In genomic region chr11:35771722-35772121, GRCh38 we compare ENCODE assay signal across 16 cellular contexts.
A peak's percentile ranks its signal among the peaks of the same experiment; 100 is the strongest.
DNase-seq lines count a peak whose midpoint lies in the region; ATAC-seq and TF ChIP-seq lines count a peak whose summit lies in the region.
"Had no signal": no experiment of that assay in that cellular context is flagged by ENCODE, and none has a peak within 500 bp of the region (broad histone marks: within the 10 kb centered on the region; RNA-seq: fewer than 3 reads in every experiment).

No MANE protein-coding gene starts in this region.

- no peak overlapping the region for H3K4me3 Mint-ChIP-seq in endodermal cell
- H3K4me3 Mint-ChIP-seq in T-cell = no peak overlapping the region

- H3K9me2 ChIP-seq in Karpas-422 (replicated peaks; ENCODE audit: insufficient read depth, low read length) = no peaks in the 10 kb centered on the region

- 0 out of 2 replicates have a peak, but pooled peaks cover 3% of the 10 kb centered on the region for H3K79me2 ChIP-seq in Karpas-422 (ENCODE audit: low read length)

- no peak overlapping the region for H4K8ac ChIP-seq in mesenchymal stem cell (ENCODE audit: low read length)

- H4K91ac ChIP-seq in mesenchymal stem cell (ENCODE audit: low read length) = no peak overlapping the region

- intact Hi-C loops in Right ventricle myocardium inferior (cut with DNase I) = no loop called here

- H3K9ac ChIP-seq in Karpas-422 (ENCODE audit: low read length) (no peak overlapping the region), endodermal cell (ENCODE audit: extremely low read depth, low read length, poor library complexity, severe bottlenecking) (no peak overlapping the region), mesenchymal stem cell (ENCODE audit: low read length) (no peak overlapping the region)

- H3K27me3 ChIP-seq in Karpas-422 (ENCODE audit: low read length) = no peaks in the 10 kb centered on the region
- peaks cover 4% of the 10 kb centered on the region for H3K27me3 ChIP-seq in endodermal cell (ENCODE audit: control insufficient read depth, insufficient read depth, low read length, poor library complexity, severe bottlenecking)
- no peaks in the 10 kb centered on the region for H3K27me3 ChIP-seq in mesenchymal stem cell (ENCODE audit: control insufficient read depth in 1 of 2, insufficient read depth in 1 of 2, low read length in 2 of 2)

- H3K9me3 Mint-ChIP-seq in endodermal cell = peaks cover 45% of the 10 kb centered on the region
- peaks cover 5 to 42% (median 6%) of the 10 kb centered on the region in 3 donors for H3K9me3 Mint-ChIP-seq in T-cell

- POLR2A ChIA-PET in T-cell (lab: Charles Lee) = no interaction called here

- H3K27ac Mint-ChIP-seq in endodermal cell (no peak overlapping the region), T-cell (no peak overlapping the region)
- H3K27ac Mint-ChIP-seq: CD4-positive, alpha-beta memory T cell had no signal

- no peak overlapping the region for H3K18ac ChIP-seq in mesenchymal stem cell (ENCODE audit: low read depth in 1 of 2, low read length in 2 of 2)

- no peak overlapping the region for H2BK15ac ChIP-seq in mesenchymal stem cell (ENCODE audit: low read depth, poor library complexity, severe bottlenecking)

- H3K27ac ChIP-seq in Karpas-422 (ENCODE audit: low read length) (no peak overlapping the region), endodermal cell (ENCODE audit: low read depth, low read length) (no peak overlapping the region), mesenchymal stem cell (ENCODE audit: low read length, poor library complexity, severe bottlenecking) (no peak overlapping the region)

- no peak overlapping the region for H2BK5ac ChIP-seq in mesenchymal stem cell (ENCODE audit: low read depth, low read length, poor library complexity, severe bottlenecking)

- H2BK120ac ChIP-seq in mesenchymal stem cell (ENCODE audit: low read depth, low read length) = no peak overlapping the region

- H3K4me2 ChIP-seq in Karpas-422 (ENCODE audit: low read depth, low read length, poor library complexity, severe bottlenecking) = no peak overlapping the region
- no peak overlapping the region for H3K4me2 ChIP-seq in mesenchymal stem cell (ENCODE audit: low read length, poor library complexity, severe bottlenecking)

- H3K4me1 Mint-ChIP-seq in endodermal cell (no peaks in the 10 kb centered on the region), T-cell (peaks cover 18 to 23% (median 23%) of the 10 kb centered on the region in 3 donors)

- ATAC-seq in GM21381 (IDR thresholded peaks at IDR 0.05; ENCODE audit: unreplicated experiment) = no peak
- ATAC-seq in T-cell (replicated peaks in 1 of 4) = no peak
- no peak for ATAC-seq in Right ventricle myocardium inferior

- H3K36me3 Mint-ChIP-seq in endodermal cell (ENCODE audit: low read depth) (peaks cover 31% of the 10 kb centered on the region), T-cell (peaks cover 81% of the 10 kb centered on the region)

- no peak for TF ChIP-seq CTCF in endodermal cell (conservative IDR thresholded peaks at IDR 0.05)

- no peaks in the 10 kb centered on the region for H4K20me1 ChIP-seq in Karpas-422 (ENCODE audit: insufficient read depth, low read depth, low read length)

- peaks cover 2% of the 10 kb centered on the region for H3K27me3 Mint-ChIP-seq in endodermal cell (ENCODE audit: insufficient read depth)
- H3K27me3 Mint-ChIP-seq in T-cell = no peaks in the 10 kb centered on the region
- H3K27me3 Mint-ChIP-seq: CD4-positive, alpha-beta memory T cell had no signal

- no peak overlapping the region for H2AFZ ChIP-seq in Karpas-422 (ENCODE audit: low read length)
- no peak overlapping the region for H2AFZ ChIP-seq in mesenchymal stem cell (ENCODE audit: low read depth, low read length)

- DNase-seq in Karpas-422 = peak; percentile 12
- peak; percentile 57 for DNase-seq in endodermal cell
- no peak for DNase-seq in mesenchymal stem cell
- DNase-seq in DMS79 (lab: John Stamatoyannopoulos, UW) = no peak
- DNase-seq in T-cell = no peak
- no peak for DNase-seq in Right ventricle myocardium inferior (ENCODE audit: missing footprints)
- DNase-seq: C1 segment of cervical spinal cord; Calu3; CD4-positive, alpha-beta memory T cell; COR-L47; DMS53; DND-41; GOT3; H7; HCEC 1CT had no signal

- no peak overlapping the region for H3K4ac ChIP-seq in mesenchymal stem cell (ENCODE audit: low read depth in 1 of 2, low read length in 2 of 2)

- H3K23ac ChIP-seq in mesenchymal stem cell (ENCODE audit: low read length in 2 of 2) = no peak overlapping the region

- no peaks in the 10 kb centered on the region for H3K4me1 ChIP-seq in Karpas-422 (ENCODE audit: low read length)
- no peaks in the 10 kb centered on the region for H3K4me1 ChIP-seq in endodermal cell (ENCODE audit: control insufficient read depth, insufficient read depth, low read length)
- H3K4me1 ChIP-seq in mesenchymal stem cell (ENCODE audit: control insufficient read depth, insufficient read depth, low read depth, low read length) = peaks cover 1% of the 10 kb centered on the region

- H3K14ac ChIP-seq in mesenchymal stem cell (ENCODE audit: low read length in 2 of 2) = no peak overlapping the region

- H3K36me3 ChIP-seq in Karpas-422 (ENCODE audit: insufficient read depth, low read length) (no peaks in the 10 kb centered on the region), endodermal cell (ENCODE audit: control insufficient read depth, insufficient read depth, low read length) (no peaks in the 10 kb centered on the region), mesenchymal stem cell (ENCODE audit: control insufficient read depth in 1 of 2, insufficient read depth in 2 of 2, low read depth in 1 of 2, low read length in 2 of 2) (peaks cover 0 to 4% of the 10 kb centered on the region in 2 experiments)

- 89 to 91% methylated on average over 4 to 5 of the region's 5 CpGs for WGBS in endodermal cell (ENCODE audit: insufficient coverage in 1 of 2, insufficient read length in 1 of 2), 2 experiments
- 95% methylated on average over 5 of the region's 5 CpGs for WGBS in mesenchymal stem cell

- H2BK12ac ChIP-seq in mesenchymal stem cell (ENCODE audit: low read length in 2 of 2) = no peak overlapping the region

- no peaks in the 10 kb centered on the region for H3K9me3 ChIP-seq in Karpas-422 (ENCODE audit: low read length)
- H3K9me3 ChIP-seq in endodermal cell (ENCODE audit: control insufficient read depth, low read length) = peaks cover 23% of the 10 kb centered on the region
- no peaks in the 10 kb centered on the region for H3K9me3 ChIP-seq in mesenchymal stem cell (ENCODE audit: control insufficient read depth, low read length)

- peaks cover 24% of the 10 kb centered on the region for H3K79me1 ChIP-seq in mesenchymal stem cell (replicated peaks; ENCODE audit: low read length, poor library complexity, severe bottlenecking)

- CTCF ChIA-PET in T-cell (lab: Charles Lee) = no interaction called here

- peak overlapping the region; percentile 59 for H2AK5ac ChIP-seq in mesenchymal stem cell (ENCODE audit: low read length, severe bottlenecking)

- H3K4me3 ChIP-seq in Karpas-422 (ENCODE audit: low read length) (no peak overlapping the region), endodermal cell (ENCODE audit: low read length) (no peak overlapping the region), mesenchymal stem cell (ENCODE audit: insufficient read depth in 1 of 2, low read depth in 1 of 2, low read length in 2 of 2) (no peak overlapping the region)

Comparison
In these comparisons a context has a peak if more than half of its experiments do, and no peak if none do; other contexts are left out.
1. DNase-seq: peak in Karpas-422 (single experiment) and endodermal cell (single experiment); none in mesenchymal stem cell (single experiment), DMS79 (single experiment), T-cell (0 of 34) and Right ventricle myocardium inferior (single experiment).